Comparison of ENCODE assay signal across 1 cellular context in the genomic region with DNA sequence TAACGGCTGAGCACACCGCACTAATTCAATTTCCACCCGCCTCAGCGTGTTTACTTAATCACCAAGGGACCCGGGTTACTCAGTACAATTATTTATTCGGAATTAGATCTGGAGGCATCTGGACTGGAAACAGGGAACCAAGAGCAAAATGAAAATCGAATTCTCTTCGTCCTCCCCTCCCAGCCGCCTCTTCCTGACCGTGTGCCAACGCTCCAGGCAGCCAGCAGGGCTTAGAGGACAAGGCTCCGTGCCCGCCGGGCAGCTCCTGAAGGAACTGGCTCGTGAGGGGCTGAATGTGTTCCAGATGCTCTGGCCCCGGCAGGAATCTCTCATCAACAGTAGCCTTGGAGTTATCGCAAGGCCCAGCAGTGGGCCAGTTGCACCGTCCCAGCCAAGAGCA.
TF ChIP-seq lines count a peak whose summit lies in the region.

No MANE protein-coding gene starts in this region.

TF ChIP-seq in GM23338, 12 proteins besides CTCF, POLR2A, EP300 and RAD21 (continued from another document):
- TF ChIP-seq, protein P1, sequence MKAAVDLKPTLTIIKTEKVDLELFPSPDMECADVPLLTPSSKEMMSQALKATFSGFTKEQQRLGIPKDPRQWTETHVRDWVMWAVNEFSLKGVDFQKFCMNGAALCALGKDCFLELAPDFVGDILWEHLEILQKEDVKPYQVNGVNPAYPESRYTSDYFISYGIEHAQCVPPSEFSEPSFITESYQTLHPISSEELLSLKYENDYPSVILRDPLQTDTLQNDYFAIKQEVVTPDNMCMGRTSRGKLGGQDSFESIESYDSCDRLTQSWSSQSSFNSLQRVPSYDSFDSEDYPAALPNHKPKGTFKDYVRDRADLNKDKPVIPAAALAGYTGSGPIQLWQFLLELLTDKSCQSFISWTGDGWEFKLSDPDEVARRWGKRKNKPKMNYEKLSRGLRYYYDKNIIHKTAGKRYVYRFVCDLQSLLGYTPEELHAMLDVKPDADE (IDR thresholded peaks at IDR 0.05), result no peak
- no peak for TF ChIP-seq EZH2 (IDR thresholded peaks at IDR 0.05; ENCODE audit: low read depth, unreplicated experiment)
- no peak for TF ChIP-seq ZNF114 (CRISPR knock-in tag; IDR thresholded peaks at IDR 0.05)
- no peak for TF ChIP-seq STAT1 (IDR thresholded peaks at IDR 0.05; ENCODE audit: unreplicated experiment)
TF ChIP-seq in GM23338: peak in this region for 0.
